ENCODE assay signal across 1 cellular context in genomic region chr1:167984886-167985489, GRCh38.
TF ChIP-seq lines count a peak whose summit lies in the region.

No MANE protein-coding gene starts in this region.

TF ChIP-seq in K562, 482 proteins besides CTCF, POLR2A, EP300 and RAD21 (continued from another document and continues in another):
- 0 out of 2 replicates have a peak, but pooled peaks have one; percentile 65 for TF ChIP-seq ARID3A (IDR thresholded peaks at IDR 0.05; ENCODE audit: borderline replicate concordance, low read depth, low read length)
- no peak for TF ChIP-seq FOXJ3 (CRISPR knock-in tag; IDR thresholded peaks at IDR 0.05)
- no peak for TF ChIP-seq HMGXB4 (CRISPR knock-in tag; IDR thresholded peaks at IDR 0.05)
- no peak for TF ChIP-seq ZNF347 (CRISPR knock-in tag; IDR thresholded peaks at IDR 0.05; ENCODE audit: low read depth)
- TF ChIP-seq KLF13 (tag; IDR thresholded peaks at IDR 0.05; ENCODE audit: borderline replicate concordance, low read depth): peak; percentile 48; the same call in 1 of the 2 replicates
- no peak for TF ChIP-seq BCL6 (CRISPR knock-in tag; IDR thresholded peaks at IDR 0.05)
- TF ChIP-seq EWSR1 (IDR thresholded peaks at IDR 0.05; ENCODE audit: borderline replicate concordance, low read depth, partially characterized antibody): no peak
- no peak for TF ChIP-seq GMEB1 (CRISPR knock-in tag; IDR thresholded peaks at IDR 0.05)
- 0 out of 2 replicates have a peak, but pooled peaks have one; percentile 24 for TF ChIP-seq PHB2 (IDR thresholded peaks at IDR 0.05; ENCODE audit: low read depth)
- no peak for TF ChIP-seq GTF3C2 (IDR thresholded peaks at IDR 0.05; ENCODE audit: borderline replicate concordance, extremely low read depth, insufficient read length)
- no peak for TF ChIP-seq ZNF655 (CRISPR knock-in tag; IDR thresholded peaks at IDR 0.05)
- TF ChIP-seq CXXC5 (CRISPR knock-in tag; IDR thresholded peaks at IDR 0.05): peak; percentile 99
- no peak for TF ChIP-seq PRMT5 (CRISPR knock-in tag; IDR thresholded peaks at IDR 0.05)
- TF ChIP-seq FOXP1 (CRISPR knock-in tag; IDR thresholded peaks at IDR 0.05): peak; percentile 82
- TF ChIP-seq AFF1 (IDR thresholded peaks at IDR 0.05; ENCODE audit: low read depth in 1 of 2, partially characterized antibody in 2 of 2): peak; percentile 62 to 93
- TF ChIP-seq SMAD3 (CRISPR knock-in tag; conservative IDR thresholded peaks at IDR 0.05): peak; percentile 5; the same call in 1 of the 2 replicates
- peak; percentile 73 for TF ChIP-seq POLR2B (IDR thresholded peaks at IDR 0.05; ENCODE audit: low read depth, partially characterized antibody)
- TF ChIP-seq ZFP36 (IDR thresholded peaks at IDR 0.05; ENCODE audit: low read depth, low read length, partially characterized antibody): no peak
- TF ChIP-seq ZNF512 (tag; IDR thresholded peaks at IDR 0.05): no peak
- TF ChIP-seq USF2 (CRISPR knock-in tag; IDR thresholded peaks at IDR 0.05): peak; percentile 79
- no peak for TF ChIP-seq FOS (IDR thresholded peaks at IDR 0.05; ENCODE audit: extremely low read depth, insufficient read length)
- TF ChIP-seq WHSC1 (IDR thresholded peaks at IDR 0.05; ENCODE audit: low read length): no peak
- TF ChIP-seq ZNF696 (CRISPR knock-in tag; conservative IDR thresholded peaks at IDR 0.05): no peak
- TF ChIP-seq HBP1 (CRISPR knock-in tag; IDR thresholded peaks at IDR 0.05): peak; percentile 94; the same call in 1 of the 2 replicates
- peak; percentile 78; the same call in 1 of the 2 replicates for TF ChIP-seq NFATC3 (IDR thresholded peaks at IDR 0.05)
- TF ChIP-seq CC2D1A (IDR thresholded peaks at IDR 0.05): peak; percentile 94
- TF ChIP-seq STAT5A (IDR thresholded peaks at IDR 0.05; ENCODE audit: borderline replicate concordance, low read length): peak; percentile 83
- TF ChIP-seq TCF15 (CRISPR knock-in tag; IDR thresholded peaks at IDR 0.05): no peak
- TF ChIP-seq E2F4 (CRISPR knock-in tag; IDR thresholded peaks at IDR 0.05; ENCODE audit: low read depth): peak; percentile 24; the same call in 1 of the 2 replicates
- TF ChIP-seq DMBX1 (CRISPR knock-in tag; IDR thresholded peaks at IDR 0.05; ENCODE audit: borderline replicate concordance): peak; percentile 67; the same call in 1 of the 2 replicates
- TF ChIP-seq NCOA2 (IDR thresholded peaks at IDR 0.05; ENCODE audit: partially characterized antibody in 2 of 2): no peak
- peak; percentile 94; the same call in 1 of the 2 replicates for TF ChIP-seq CBFB (CRISPR knock-in tag; IDR thresholded peaks at IDR 0.05)
- peak; percentile 86 for TF ChIP-seq E2F8 (IDR thresholded peaks at IDR 0.05; ENCODE audit: low read depth, partially characterized antibody)
